Comparison of ENCODE assay signal across 13 cellular contexts in genomic region chr11:94597896-94598295, GRCh38. TPM values are rescaled to one million over a fixed set of nuclear protein-coding genes. Genes with fewer than 3 reads are reported as not detected.
DNase-seq lines count a peak whose midpoint lies in the region; ATAC-seq, FAIRE-seq and TF ChIP-seq lines count a peak whose summit lies in the region.
"Had no signal": no experiment of that assay in that cellular context is flagged by ENCODE, and none has a peak within 500 bp of the region (broad histone marks: within the 10 kb centered on the region; RNA-seq: fewer than 3 reads in every experiment).

No MANE protein-coding gene starts in this region.

- peaks cover 0 to under 1% (median 0%) of the 10 kb centered on the region in 4 experiments; a peak in 1 of 7 replicates for H3K4me1 ChIP-seq in H1 (replicated peaks in 1 of 4; ENCODE audit: control insufficient read depth in 3 of 4, insufficient read depth in 4 of 4, low read length in 3 of 4)
- H3K4me1 ChIP-seq in mesendoderm (ENCODE audit: control insufficient read depth, low read depth, low read length) = no peaks in the 10 kb centered on the region
- H3K4me1 ChIP-seq: esophagus squamous epithelium had no signal

- no peak overlapping the region for H3K27ac ChIP-seq in H1 (ENCODE audit: low read depth, low read length)
- no peak overlapping the region for H3K27ac ChIP-seq in mesendoderm (ENCODE audit: low read depth, low read length)
- H3K27ac ChIP-seq: esophagus squamous epithelium had no signal

- H3K23me2 ChIP-seq in H1 (ENCODE audit: low read depth, low read length) = no peaks in the 10 kb centered on the region

- H2BK15ac ChIP-seq in H1 (ENCODE audit: low read length) = no peak overlapping the region
- no peak overlapping the region for H2BK15ac ChIP-seq in mesendoderm (replicated peaks; ENCODE audit: low read depth)

- no peak overlapping the region for H3K9ac ChIP-seq in H1 (replicated peaks in 1 of 4; ENCODE audit: extremely low read depth in 1 of 4, low read depth in 3 of 4, low read length in 3 of 4)
- no peak overlapping the region for H3K9ac ChIP-seq in mesendoderm (ENCODE audit: low read length)

- H2BK120ac ChIP-seq in H1 (replicated peaks; ENCODE audit: low read depth, low read length) (no peak overlapping the region), mesendoderm (ENCODE audit: low read depth, low read length) (no peak overlapping the region)

- no peak overlapping the region for H4K91ac ChIP-seq in H1 (replicated peaks; ENCODE audit: insufficient read length, low read length)

- no peaks in the 10 kb centered on the region for H3K36me3 ChIP-seq in H1 (ENCODE audit: control insufficient read depth in 2 of 4, insufficient read depth in 4 of 4, low read length in 3 of 4)
- H3K36me3 ChIP-seq in mesendoderm (ENCODE audit: control insufficient read depth, insufficient read depth, low read length) = no peaks in the 10 kb centered on the region

- H3K4ac ChIP-seq in H1 (replicated peaks; ENCODE audit: insufficient read length, low read depth, low read length) (no peak overlapping the region), mesendoderm (ENCODE audit: low read depth, low read length) (no peak overlapping the region)

- ATAC-seq in GM19452 (IDR thresholded peaks at IDR 0.05; ENCODE audit: unreplicated experiment) = no peak
- ATAC-seq: left cardiac atrium had no signal

- H4K20me1 ChIP-seq in H1 (replicated peaks in 1 of 2; ENCODE audit: control insufficient read depth in 1 of 2, insufficient read depth in 2 of 2, low read length in 2 of 2) = no peaks in the 10 kb centered on the region

- no peaks in the 10 kb centered on the region for H3K27me3 ChIP-seq in H1 (replicated peaks in 1 of 4; ENCODE audit: control insufficient read depth in 3 of 4, extremely low read depth in 1 of 4, insufficient read depth in 3 of 4, low read length in 3 of 4)
- H3K27me3 ChIP-seq in mesendoderm (ENCODE audit: insufficient read depth, low read length, poor library complexity) = no peaks in the 10 kb centered on the region
- H3K27me3 ChIP-seq: esophagus squamous epithelium had no signal

- H4K5ac ChIP-seq in H1 (ENCODE audit: insufficient read length, low read depth, low read length) (no peak overlapping the region), mesendoderm (ENCODE audit: low read length) (no peak overlapping the region)

- no peak overlapping the region for H3K4me2 ChIP-seq in H1 (ENCODE audit: insufficient read depth in 1 of 2, low read depth in 2 of 2, low read length in 2 of 2)
- H3K4me2 ChIP-seq in mesendoderm (ENCODE audit: low read length) = no peak overlapping the region

- no peaks in the 10 kb centered on the region for H3K9me3 ChIP-seq in H1 (ENCODE audit: insufficient read depth in 2 of 2, low read depth in 1 of 2, low read length in 1 of 2)
- H3K9me3 ChIP-seq: esophagus squamous epithelium had no signal

- TF ChIP-seq POLR2A in H1 (IDR thresholded peaks at IDR 0.05; ENCODE audit: control extremely low read depth in 1 of 2, low read depth in 2 of 2, low read length in 2 of 2) = no peak

- H2BK5ac ChIP-seq in H1 (ENCODE audit: low read depth, low read length) = no peak overlapping the region
- no peak overlapping the region for H2BK5ac ChIP-seq in mesendoderm (ENCODE audit: low read length)

- no peak overlapping the region for H3K4me3 ChIP-seq in H1 (ENCODE audit: extremely low read depth in 1 of 4, insufficient read depth in 2 of 4, low read depth in 3 of 4, low read length in 4 of 4)
- H3K4me3 ChIP-seq in mesendoderm (ENCODE audit: low read length) = no peak overlapping the region
- H3K4me3 ChIP-seq: esophagus squamous epithelium had no signal

- H3K23ac ChIP-seq in H1 (ENCODE audit: insufficient read length) = no peak overlapping the region
- no peak overlapping the region for H3K23ac ChIP-seq in mesendoderm (ENCODE audit: low read length)

- no peak for FAIRE-seq in H1 (lab: Jason Lieb, UNC)

- WGBS in H1 (ENCODE audit: extremely low coverage in 1 of 2, insufficient coverage in 1 of 2, insufficient read length in 1 of 2, insufficient replicate concordance in 2 of 2, low coverage in 1 of 2, low lambda C conversion rate in 2 of 2, missing lambda C conversion rate in 1 of 2), 2 experiments = 91% methylated on average over 2 of the region's 2 CpGs; no CpG with 5 or more reads in 1 of the 2 experiments
- WGBS in mesendoderm (ENCODE audit: extremely low coverage, insufficient coverage, low lambda C conversion rate) = no CpG with 5 or more reads among the region's 2 CpGs

- no peak overlapping the region for H3K18ac ChIP-seq in H1 (ENCODE audit: extremely low read depth, low read length)
- H3K18ac ChIP-seq in mesendoderm (ENCODE audit: low read length) = no peak overlapping the region

- DNase-seq in NCI-H524 (lab: John Stamatoyannopoulos, UW) (peak; percentile 9 to 51), NCI-H524 treated with DMSO at 0.1 percent for 48 hours (lab: John Stamatoyannopoulos, UW) (no peak), NOMO-1 treated with dmso at 0.1 percent for 144 hours (lab: John Stamatoyannopoulos, UW; ENCODE audit: unreplicated experiment) (peak; percentile 13), H1 (ENCODE audit: low read depth in 1 of 2, low spot score in 2 of 2) (no peak), stromal cell of bone marrow (ENCODE audit: low read depth) (peak; percentile 23), mesendoderm (no peak), globus pallidus (ENCODE audit: low spot score) (no peak)
- DNase-seq: esophagus squamous epithelium; left cardiac atrium; NCI-H2029 treated with DMSO at 0.1 percent for 48 hours; stimulated activated CD4-positive, alpha-beta T cell treated with anti-CD3 and anti-CD28 coated beads, Interleukin-4, amount 100 ng/mL, for 1 hour; substantia nigra had no signal

- no peaks in the 10 kb centered on the region for H3K79me1 ChIP-seq in H1 (ENCODE audit: low read depth, low read length)
- no peaks in the 10 kb centered on the region for H3K79me1 ChIP-seq in mesendoderm (ENCODE audit: low read length)

- H2AK5ac ChIP-seq in H1 (ENCODE audit: low read depth, low read length) (no peak overlapping the region), mesendoderm (ENCODE audit: low read length) (no peak overlapping the region)

- no peak overlapping the region for H3K14ac ChIP-seq in H1 (ENCODE audit: insufficient read length)

- H4K8ac ChIP-seq in H1 (ENCODE audit: extremely low read depth, insufficient read depth, low read length) (no peak overlapping the region), mesendoderm (ENCODE audit: low read depth, low read length) (no peak overlapping the region)

- CTCF ChIA-PET in H1 (lab: Charles Lee; ENCODE audit: partially characterized antibody) = interaction anchor here (0.8 to 2.3 kb wide), 6 partner anchors 11 to 396 kb away, joined by 3 to 7 read pairs (median 3); no protein-coding TSS in a partner anchor

- peak; percentile 36 to 46 for TF ChIP-seq RAD21 in H1 (IDR thresholded peaks at IDR 0.05 in 1 of 2, conservative IDR thresholded peaks at IDR 0.05 in 1 of 2; ENCODE audit: low read depth in 2 of 2, low read length in 2 of 2)

- H2AFZ ChIP-seq in H1 (ENCODE audit: low read length) = no peak overlapping the region

- POLR2A ChIA-PET in H1 (lab: Charles Lee; ENCODE audit: partially characterized antibody) = no interaction called here

- peak in 2 of 3 experiments; percentile 3 to 25; a peak in 2 of 4 replicates for TF ChIP-seq CTCF in H1 (IDR thresholded peaks at IDR 0.05; ENCODE audit: control extremely low read depth in 1 of 3, insufficient read depth in 1 of 3, low read depth in 1 of 3, low read length in 3 of 3)

- H3K79me2 ChIP-seq in H1 (ENCODE audit: control insufficient read depth in 1 of 2, insufficient read depth in 2 of 2, low read length in 2 of 2) (no peaks in the 10 kb centered on the region), mesendoderm (ENCODE audit: control insufficient read depth, insufficient read depth, low read length) (no peaks in the 10 kb centered on the region)

- TF ChIP-seq EP300 in H1 (IDR thresholded peaks at IDR 0.05; ENCODE audit: borderline replicate concordance in 1 of 2, low read depth in 2 of 2, low read length in 2 of 2) = no peak

- H3K56ac ChIP-seq in H1 (replicated peaks; ENCODE audit: insufficient read length, low read depth, low read length) = no peak overlapping the region
- H3K56ac ChIP-seq in mesendoderm (ENCODE audit: low read length) = no peak overlapping the region

- H2BK20ac ChIP-seq in H1 (ENCODE audit: low read length) = no peak overlapping the region

- H2BK12ac ChIP-seq in H1 (ENCODE audit: low read depth, low read length) = no peak overlapping the region

TF ChIP-seq in H1, 55 proteins besides CTCF, POLR2A, EP300 and RAD21 (continues in another document):
- TF ChIP-seq TBP (IDR thresholded peaks at IDR 0.05; ENCODE audit: low read depth, low read length) = no peak

RNA-seq across cellular contexts. Expression of gene PIWIL4, which starts 30.7 kb away (rescaled TPM):
- 0.52 and 0.80 TPM in 2 replicates for total RNA-seq in H1 (2021; fragmentation: NEBNext Ultra II Directional; extraction: Animal tissue kit (Norgen Biotek cat#: 25700))
- polyA plus RNA-seq in H1 (2011; rRNA removed) = 0.51 and 0.57 TPM in 2 replicates
- polyA plus RNA-seq in H1 (2011; cell fraction: cytosol; rRNA removed) = 0.48 TPM
- polyA plus RNA-seq in H1 (2011; cell fraction: nucleus; rRNA removed) = 0.98 TPM
- polyA plus RNA-seq in H1 (2012, experiment 1 of 2) = 0.22 to 0.68 TPM (median 0.51 TPM) in 4 replicates
- 0.10 TPM for polyA plus RNA-seq in H1 (2012, experiment 2 of 2)
- polyA plus RNA-seq in H1 (2013, experiment 1 of 2) = 0.26 TPM
- 0.33 TPM for polyA plus RNA-seq in H1 (2013, experiment 2 of 2)
- polyA minus RNA-seq in H1 (2011; rRNA and poly(A)+ RNA removed) = 0.69 and 1.00 TPM in 2 replicates
- polyA minus RNA-seq in H1 (2011; cell fraction: cytosol; rRNA and poly(A)+ RNA removed) = 0.95 TPM
- 2.0 TPM for polyA minus RNA-seq in H1 (2011; cell fraction: nucleus; rRNA and poly(A)+ RNA removed)
- polyA plus RNA-seq in mesendoderm (2013, experiment 1 of 2) = 0.13 TPM
- 0.21 TPM for polyA plus RNA-seq in mesendoderm (2013, experiment 2 of 2)

RNA-seq across cellular contexts. Expression of gene FUT4, which starts 54.2 kb away (rescaled TPM):
- total RNA-seq in H1 (2021; fragmentation: NEBNext Ultra II Directional; extraction: Animal tissue kit (Norgen Biotek cat#: 25700)) = 7.0 and 8.0 TPM in 2 replicates
- 2.6 and 3.2 TPM in 2 replicates for polyA plus RNA-seq in H1 (2011; rRNA removed)
- 2.8 TPM for polyA plus RNA-seq in H1 (2011; cell fraction: cytosol; rRNA removed)
- 2.8 TPM for polyA plus RNA-seq in H1 (2011; cell fraction: nucleus; rRNA removed)
- polyA plus RNA-seq in H1 (2012, experiment 1 of 2) = 2.6 to 3.8 TPM (median 3.1 TPM) in 4 replicates
- 1.9 TPM for polyA plus RNA-seq in H1 (2012, experiment 2 of 2)
- 6.6 TPM for polyA plus RNA-seq in H1 (2013, experiment 1 of 2)
- 7.0 TPM for polyA plus RNA-seq in H1 (2013, experiment 2 of 2)
- polyA minus RNA-seq in H1 (2011; rRNA and poly(A)+ RNA removed) = 3.5 and 5.3 TPM in 2 replicates
- 3.5 TPM for polyA minus RNA-seq in H1 (2011; cell fraction: cytosol; rRNA and poly(A)+ RNA removed)
- polyA minus RNA-seq in H1 (2011; cell fraction: nucleus; rRNA and poly(A)+ RNA removed) = 5.2 TPM
- 6.3 TPM for polyA plus RNA-seq in mesendoderm (2013, experiment 1 of 2)
- polyA plus RNA-seq in mesendoderm (2013, experiment 2 of 2) = 6.4 TPM

Comparison
In these comparisons a context has a peak if more than half of its experiments do, and no peak if none do; other contexts are left out.
1. DNase-seq: peak in NCI-H524 (2 of 2), NOMO-1 treated with dmso at 0.1 percent for 144 hours (single experiment) and stromal cell of bone marrow (single experiment); none in NCI-H524 treated with DMSO at 0.1 percent for 48 hours (single experiment), H1 (0 of 2), mesendoderm (single experiment) and globus pallidus (single experiment).